ENCODE assay signal across 14 cellular contexts in the genomic region with DNA sequence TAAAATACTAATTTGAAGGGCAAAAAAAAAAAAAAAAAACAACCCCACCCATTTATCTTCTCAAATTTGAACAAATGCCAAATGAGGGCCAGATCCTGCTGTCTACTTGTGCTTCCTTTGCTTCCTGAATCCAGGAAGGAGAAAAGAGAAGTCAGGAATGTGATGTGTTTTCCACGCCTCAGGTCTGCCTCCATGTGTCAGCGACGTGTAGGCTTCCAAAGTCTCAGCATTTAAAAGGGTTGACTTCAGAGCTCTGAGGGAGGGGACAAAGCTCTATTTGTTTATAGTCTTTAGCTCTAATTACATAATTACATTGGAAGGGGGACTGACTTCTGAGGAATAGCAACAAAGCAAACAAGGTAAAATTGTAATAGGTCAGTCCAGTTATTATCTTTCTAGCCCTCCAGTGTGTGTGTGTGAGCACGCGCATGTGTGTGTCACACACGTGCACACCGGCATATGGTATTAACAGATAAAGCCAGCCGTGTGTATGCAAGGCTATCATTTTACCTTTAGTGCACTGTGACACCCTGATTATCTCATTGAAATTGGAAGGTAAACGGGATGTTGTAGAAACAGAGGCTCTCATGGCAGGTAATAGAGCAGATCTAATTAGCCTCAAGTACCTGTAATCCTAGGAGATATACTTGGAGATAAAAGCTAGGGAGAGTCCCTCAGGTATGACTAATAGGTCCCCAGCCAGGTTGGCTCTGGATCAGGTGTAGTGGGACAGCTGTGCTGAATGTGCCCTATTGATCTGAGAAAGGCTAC.
DNase-seq lines count a peak whose midpoint lies in the region; ATAC-seq and TF ChIP-seq lines count a peak whose summit lies in the region.
"Had no signal": no experiment of that assay in that cellular context is flagged by ENCODE, and none has a peak within 500 bp of the region (broad histone marks: within the 10 kb centered on the region; RNA-seq: fewer than 3 reads in every experiment).

No MANE protein-coding gene starts in this region.

- intact Hi-C loops in Caco-2 (cut with micrococcal nuclease; ENCODE audit: unreplicated experiment) (no loop called here), PC-3 (cut with micrococcal nuclease) (no loop called here), tibial artery (cut with DNase I; ENCODE audit: low total_unique reads) (no loop called here)

- H3K4me2 ChIP-seq in PC-3 (ENCODE audit: low read length): no peak overlapping the region

- 0 out of 2 replicates have a peak, but pooled peaks cover 4% of the 10 kb centered on the region for H3K4me1 ChIP-seq in Caco-2
- H3K4me1 ChIP-seq in PC-3 (ENCODE audit: insufficient read depth, low read length): 0 out of 2 replicates have a peak, but pooled peaks cover 4% of the 10 kb centered on the region
- no peaks in the 10 kb centered on the region for H3K4me1 ChIP-seq in tibial artery
- H3K4me1 ChIP-seq: heart right ventricle, testis had no signal

- no peak overlapping the region for H3K9ac ChIP-seq in PC-3 (ENCODE audit: low read length)

- TF ChIP-seq CTCF in Caco-2 (IDR thresholded peaks at IDR 0.05; ENCODE audit: insufficient read depth in 1 of 2, low read depth in 1 of 2, low read length in 1 of 2, severe bottlenecking in 1 of 2, unreplicated experiment in 1 of 2) (peak in 1 of 2 experiments; percentile 45), PC-3 (conservative IDR thresholded peaks at IDR 0.05; ENCODE audit: low read depth, low read length) (peak; percentile 40; the same call in 1 of the 2 replicates), tibial artery (IDR thresholded peaks at IDR 0.05) (no peak), chondrocyte (IDR thresholded peaks at IDR 0.05) (no peak)

- CTCF ChIA-PET in Caco-2 (lab: Charles Lee): no interaction called here
- CTCF ChIA-PET in PC-3 (lab: Charles Lee): interaction anchor here (0.7 kb wide), 1 partner anchor 1233 kb away, joined by 6 read pairs; no protein-coding TSS in a partner anchor

- peak; percentile 53 for ATAC-seq in PC-3
- ATAC-seq: heart right ventricle had no signal

- POLR2A ChIA-PET in Caco-2 (lab: Charles Lee): no interaction called here
- POLR2A ChIA-PET in PC-3 (lab: Charles Lee; ENCODE audit: unreplicated experiment): no interaction called here

- no peaks in the 10 kb centered on the region for H3F3A ChIP-seq in PC-3 (ENCODE audit: low read length, unreplicated experiment)

- BruUV-seq in Caco-2 (replicated peaks; lab: Mats Ljungman, UMichigan): no TSS peak
- no TSS peak for BruUV-seq in PC-3 (replicated peaks; lab: Mats Ljungman, UMichigan)

- H3K9me2 ChIP-seq in PC-3 (replicated peaks; ENCODE audit: low read length): no peaks in the 10 kb centered on the region

- H3K4me1 Mint-ChIP-seq in Caco-2 (ENCODE audit: low read depth, unreplicated experiment): no peaks in the 10 kb centered on the region
- no peaks in the 10 kb centered on the region for H3K4me1 Mint-ChIP-seq in chondrocyte (ENCODE audit: low read depth)
- H3K4me1 Mint-ChIP-seq: B cell; central memory CD8-positive, alpha-beta T cell had no signal

- H3K4me3 Mint-ChIP-seq in Caco-2 (ENCODE audit: unreplicated experiment) (peak overlapping the region; percentile 22), chondrocyte (ENCODE audit: unreplicated experiment) (no peak overlapping the region)
- H3K4me3 Mint-ChIP-seq: B cell; central memory CD8-positive, alpha-beta T cell; nephron progenitor cell had no signal

- H3K27ac Mint-ChIP-seq in Caco-2 (ENCODE audit: unreplicated experiment) (no peak overlapping the region), chondrocyte (ENCODE audit: unreplicated experiment) (no peak overlapping the region)
- H3K27ac Mint-ChIP-seq: B cell, nephron progenitor cell had no signal

- no peaks in the 10 kb centered on the region for H3K9me3 Mint-ChIP-seq in Caco-2 (ENCODE audit: unreplicated experiment)
- no peaks in the 10 kb centered on the region for H3K9me3 Mint-ChIP-seq in chondrocyte (ENCODE audit: low read depth)
- H3K9me3 Mint-ChIP-seq: central memory CD8-positive, alpha-beta T cell; nephron progenitor cell had no signal

- DNase-seq in Caco-2: peak in 1 of 2 experiments; percentile 4
- DNase-seq in NCI-H1436 treated with DMSO at 0.1 percent for 48 hours (lab: John Stamatoyannopoulos, UW): peak; percentile 100
- peak; percentile 39 for DNase-seq in PC-3
- peak; percentile 29 for DNase-seq in iPS-NIHi11 (ENCODE audit: low spot score)
- DNase-seq in hepatic stellate cell (ENCODE audit: low spot score): no peak
- DNase-seq in activated CD4-positive, alpha-beta T cell treated with anti-CD3 and anti-CD28 coated beads, Interleukin-2, amount 50 U/mL, for 4 hours: no peak
- DNase-seq in tibial artery: no peak
- no peak for DNase-seq in chondrocyte (ENCODE audit: low spot score)
- DNase-seq: heart right ventricle, NCI-H446 treated with DMSO at 0.1 percent for 48 hours, nephron progenitor cell, testis had no signal

- H2AFZ ChIP-seq in PC-3 (ENCODE audit: low read length): no peak overlapping the region

- no peaks in the 10 kb centered on the region for H3K27me3 Mint-ChIP-seq in Caco-2 (ENCODE audit: insufficient read depth, unreplicated experiment)
- no peaks in the 10 kb centered on the region for H3K27me3 Mint-ChIP-seq in chondrocyte (ENCODE audit: low read depth)
- H3K27me3 Mint-ChIP-seq: B cell had no signal

- no peaks in the 10 kb centered on the region for H3K27me3 ChIP-seq in Caco-2 (replicated peaks; ENCODE audit: control insufficient read depth, insufficient read depth, low read length)
- no peaks in the 10 kb centered on the region for H3K27me3 ChIP-seq in PC-3 (ENCODE audit: low read length)
- no peaks in the 10 kb centered on the region for H3K27me3 ChIP-seq in tibial artery
- H3K27me3 ChIP-seq: heart right ventricle, testis had no signal

- no peaks in the 10 kb centered on the region for H3K36me3 ChIP-seq in Caco-2 (ENCODE audit: control insufficient read depth, insufficient read depth, low read length)
- no peaks in the 10 kb centered on the region for H3K36me3 ChIP-seq in PC-3 (ENCODE audit: low read depth, low read length)
- H3K36me3 ChIP-seq in tibial artery: no peaks in the 10 kb centered on the region
- H3K36me3 ChIP-seq: heart right ventricle had no signal

- H3K9me3 ChIP-seq in Caco-2: no peaks in the 10 kb centered on the region
- no peaks in the 10 kb centered on the region for H3K9me3 ChIP-seq in PC-3 (ENCODE audit: low read length)
- H3K9me3 ChIP-seq in tibial artery: no peaks in the 10 kb centered on the region
- H3K9me3 ChIP-seq: testis had no signal

- no peaks in the 10 kb centered on the region for H3K36me3 Mint-ChIP-seq in Caco-2 (ENCODE audit: insufficient read depth, unreplicated experiment)
- no peaks in the 10 kb centered on the region for H3K36me3 Mint-ChIP-seq in chondrocyte (ENCODE audit: low read depth)

- H4K20me1 ChIP-seq in PC-3 (ENCODE audit: low read length): no peaks in the 10 kb centered on the region

- no peaks in the 10 kb centered on the region for H3K79me2 ChIP-seq in PC-3 (ENCODE audit: low read length)

- H3K4me3 ChIP-seq in Caco-2 (ENCODE audit: low read depth, low read length) (no peak overlapping the region), PC-3 (ENCODE audit: low read length) (no peak overlapping the region), tibial artery (no peak overlapping the region)
- H3K4me3 ChIP-seq: heart right ventricle, testis had no signal

- H3K27ac ChIP-seq in PC-3 (ENCODE audit: low read length) (no peak overlapping the region), tibial artery (no peak overlapping the region)
- H3K27ac ChIP-seq: heart right ventricle, testis had no signal

Comparison
In these comparisons a context has a peak if more than half of its experiments do, and no peak if none do; other contexts are left out.
1. DNase-seq: peak in NCI-H1436 treated with DMSO at 0.1 percent for 48 hours (single experiment), PC-3 (single experiment) and iPS-NIHi11 (single experiment); none in hepatic stellate cell (single experiment), activated CD4-positive, alpha-beta T cell treated with anti-CD3 and anti-CD28 coated beads, Interleukin-2, amount 50 U/mL, for 4 hours (0 of 2), tibial artery (0 of 2) and chondrocyte (single experiment).